Comparison of ENCODE assay signal across 15 cellular contexts in the genomic region with DNA sequence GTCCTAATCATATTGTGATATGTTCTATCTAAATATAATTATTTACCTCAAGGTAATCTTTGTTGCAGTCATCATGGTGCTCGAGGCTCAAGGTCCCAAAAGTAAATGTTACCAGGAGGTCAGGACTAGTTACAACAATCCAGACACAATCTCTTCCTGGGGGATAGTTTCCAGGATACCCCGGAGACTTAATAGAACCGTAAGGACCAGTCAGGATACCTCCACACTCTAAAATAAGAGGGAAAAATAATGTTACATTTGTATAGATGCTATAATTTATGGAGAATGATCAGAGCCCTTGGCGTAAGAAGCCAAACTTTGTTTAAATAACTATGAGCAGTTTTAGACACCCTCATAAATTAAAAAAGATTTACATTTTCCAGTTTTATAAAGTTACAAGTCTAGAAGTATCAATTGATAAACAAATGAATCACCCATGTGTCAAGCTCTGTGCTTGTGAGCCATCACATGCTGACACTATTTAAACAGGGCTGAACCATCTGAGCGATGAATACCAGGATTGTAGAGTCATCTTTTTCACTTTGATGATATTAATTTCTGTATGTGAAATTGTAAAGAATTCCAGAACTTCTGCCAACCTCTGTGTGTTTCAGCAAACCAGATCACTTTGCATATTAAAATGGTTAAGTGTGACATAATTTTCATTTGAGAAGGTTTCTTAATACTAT. TPM values are rescaled to one million over a fixed set of nuclear protein-coding genes. Genes with fewer than 3 reads are reported as not detected.
DNase-seq lines count a peak whose midpoint lies in the region; ATAC-seq and TF ChIP-seq lines count a peak whose summit lies in the region.
"Had no signal": no experiment of that assay in that cellular context is flagged by ENCODE, and none has a peak within 500 bp of the region (broad histone marks: within the 10 kb centered on the region; RNA-seq: fewer than 3 reads in every experiment).

No MANE protein-coding gene starts in this region.

- no peak overlapping the region for H3K4me3 ChIP-seq in SJSA1
- H3K4me3 ChIP-seq in fibroblast of mammary gland (ENCODE audit: control insufficient read depth, low read depth, low read length): no peak overlapping the region
- no peak overlapping the region for H3K4me3 ChIP-seq in smooth muscle cell
- H3K4me3 ChIP-seq: ascending aorta, gastrocnemius medialis had no signal

- no peak overlapping the region for H2AFZ ChIP-seq in smooth muscle cell (ENCODE audit: low read depth)

- no peaks in the 10 kb centered on the region for H3K27me3 ChIP-seq in SJSA1 (replicated peaks)
- no peaks in the 10 kb centered on the region for H3K27me3 ChIP-seq in smooth muscle cell (ENCODE audit: low read depth)
- H3K27me3 ChIP-seq: ascending aorta, gastrocnemius medialis had no signal

- 81% methylated on average over 5 of the region's 5 CpGs for WGBS in smooth muscle cell (ENCODE audit: low lambda C conversion rate)

- peaks cover 15% of the 10 kb centered on the region for H3K4me1 ChIP-seq in SJSA1 (replicated peaks)
- no peaks in the 10 kb centered on the region for H3K4me1 ChIP-seq in smooth muscle cell (ENCODE audit: low read depth)
- H3K4me1 ChIP-seq: gastrocnemius medialis had no signal

- no peaks in the 10 kb centered on the region for H3K79me2 ChIP-seq in smooth muscle cell (ENCODE audit: low read depth)

- no peak for ATAC-seq in HG02884 (IDR thresholded peaks at IDR 0.05; ENCODE audit: unreplicated experiment)
- ATAC-seq: activated CD8-positive, alpha-beta T cell treated with anti-CD3 and anti-CD28 coated beads, Interleukin-2, amount 10 ng/mL, durations not matched to agents 7 days and 5 days; gastrocnemius medialis; stimulated activated memory B cell treated with anti-CD40 and anti-IgM and Interleukin-4, amounts not matched to agents 10 μg/mL and 1 μg/mL and 100 μg/mL, for 72 hours had no signal

- H3K4me2 ChIP-seq in smooth muscle cell: no peak overlapping the region

- TF ChIP-seq CTCF in fibroblast of mammary gland (conservative IDR thresholded peaks at IDR 0.05; ENCODE audit: control insufficient read depth, insufficient read depth, low read depth, low read length) (no peak), smooth muscle cell (IDR thresholded peaks at IDR 0.05; ENCODE audit: borderline replicate concordance, insufficient read depth, poor library complexity, severe bottlenecking) (no peak)

- peak; percentile 93 for DNase-seq in HCEC 1CT
- peak in 1 of 2 experiments; percentile 41 for DNase-seq in SJSA1 (ENCODE audit: low read depth in 1 of 2, low spot score in 2 of 2)
- peak; percentile 85 for DNase-seq in fibroblast of mammary gland (ENCODE audit: low read depth)
- DNase-seq in smooth muscle cell (lab: John Stamatoyannopoulos, UW; ENCODE audit: unreplicated experiment): no peak
- no peak for DNase-seq in NCI-H187 treated with DMSO at 0.1 percent for 48 hours (lab: John Stamatoyannopoulos, UW)
- no peak for DNase-seq in inferior parietal cortex (ENCODE audit: extremely low spot score)
- DNase-seq: activated CD8-positive, alpha-beta T cell treated with anti-CD3 and anti-CD28 coated beads, Interleukin-2, amount 10 ng/mL, durations not matched to agents 7 days and 5 days; CD4-positive, CD25-positive, alpha-beta regulatory T cell; gastrocnemius medialis; NCI-H1417; NCI-H2227 treated with DMSO at 0.1 percent for 48 hours; occipital lobe had no signal

- no peaks in the 10 kb centered on the region for H4K20me1 ChIP-seq in smooth muscle cell (ENCODE audit: low read depth)

- peak overlapping the region; percentile 42 for H3K27ac ChIP-seq in SJSA1
- H3K27ac ChIP-seq in smooth muscle cell (ENCODE audit: low read depth): peak overlapping the region; percentile 22
- H3K27ac ChIP-seq: ascending aorta, gastrocnemius medialis had no signal

- no peaks in the 10 kb centered on the region for H3F3A ChIP-seq in smooth muscle cell (ENCODE audit: low read depth)

- H3K36me3 ChIP-seq in SJSA1: no peaks in the 10 kb centered on the region
- no peaks in the 10 kb centered on the region for H3K36me3 ChIP-seq in smooth muscle cell (ENCODE audit: low read depth)
- H3K36me3 ChIP-seq: ascending aorta, gastrocnemius medialis had no signal

- H3K9ac ChIP-seq in smooth muscle cell (ENCODE audit: low read depth): no peak overlapping the region

- H3K9me3 ChIP-seq in SJSA1 (replicated peaks) (no peaks in the 10 kb centered on the region), smooth muscle cell (replicated peaks; ENCODE audit: low read depth) (no peaks in the 10 kb centered on the region)
- H3K9me3 ChIP-seq: ascending aorta, gastrocnemius medialis had no signal

RNA-seq across cellular contexts. Expression of a gene that starts 41.3 kb away (rescaled TPM):
- total RNA-seq in SJSA1 (2014; rRNA removed; shearing (Covaris generic)): 0.16 and 0.74 TPM in 2 replicates
- 1.7 and 4.7 TPM in 2 replicates for total RNA-seq in smooth muscle cell
- polyA plus RNA-seq in smooth muscle cell: 0.33 and 0.62 TPM in 2 replicates

Comparison
In these comparisons a context has a peak if more than half of its experiments do, and no peak if none do; other contexts are left out.
1. DNase-seq: peak in HCEC 1CT (single experiment) and fibroblast of mammary gland (single experiment); none in smooth muscle cell (single experiment), NCI-H187 treated with DMSO at 0.1 percent for 48 hours (single experiment) and inferior parietal cortex (single experiment).